Comparison of ENCODE assay signal across 8 cellular contexts in the genomic region with DNA sequence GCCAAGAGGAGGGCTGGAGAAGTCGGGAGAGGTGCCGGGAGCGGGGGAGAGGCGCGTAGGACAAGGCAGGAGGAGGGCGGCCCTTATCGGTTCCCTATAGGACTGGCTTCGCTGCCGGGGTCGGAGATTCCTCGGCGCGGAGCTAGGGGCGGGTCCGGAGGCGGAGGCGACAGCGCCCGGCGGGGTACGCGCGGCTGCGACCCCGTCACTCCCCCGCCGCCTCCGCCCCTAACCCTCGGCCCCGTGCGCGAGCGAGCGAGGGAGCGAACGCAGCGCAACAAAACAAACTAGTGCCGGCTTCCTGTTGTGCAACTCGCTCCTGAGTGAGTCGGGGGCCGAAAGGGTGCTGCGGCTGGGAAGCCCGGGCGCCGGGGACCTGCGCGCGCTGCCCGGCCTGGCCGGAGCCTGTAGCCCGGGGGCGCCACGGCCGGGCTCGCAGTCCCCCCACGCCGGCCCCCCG. TPM values are rescaled to one million over a fixed set of nuclear protein-coding genes. Genes with fewer than 3 reads are reported as not detected.
A peak's percentile ranks its signal among the peaks of the same experiment; 100 is the strongest.
DNase-seq lines count a peak whose midpoint lies in the region; ATAC-seq and TF ChIP-seq lines count a peak whose summit lies in the region.

No MANE protein-coding gene starts in this region.

- no peaks in the 10 kb centered on the region for H3K9me3 Mint-ChIP-seq in activated B cell treated with CpG ODN at 0.5 μM for 24 hours

- peak; percentile 79 for DNase-seq in DMS 273 (lab: John Stamatoyannopoulos, UW; ENCODE audit: unreplicated experiment)
- peak; percentile 46 for DNase-seq in KBM-7
- DNase-seq in activated B cell treated with CpG ODN at 0.5 μM for 24 hours, result no peak
- peak; percentile 83 for DNase-seq in choroid plexus epithelial cell (ENCODE audit: low read depth)
- DNase-seq in kidney tubule cell (ENCODE audit: low spot score), result peak; percentile 74
- DNase-seq in stimulated activated CD4-positive, alpha-beta T cell treated with anti-CD3 and anti-CD28 coated beads, Interleukin-1b, Interleukin-23, amount 100 ng/mL, for 48 hours, result peak; percentile 36

- H3K4me1 Mint-ChIP-seq in activated B cell treated with CpG ODN at 0.5 μM for 24 hours, result peaks cover 20% of the 10 kb centered on the region

- ATAC-seq in GM19467 (IDR thresholded peaks at IDR 0.05; ENCODE audit: unreplicated experiment), result peak; percentile 35
- ATAC-seq in activated B cell treated with CpG ODN at 0.5 μM for 24 hours (ENCODE audit: low read depth), result no peak
- no peak for ATAC-seq in GM18520 (IDR thresholded peaks at IDR 0.05; ENCODE audit: unreplicated experiment)

- in situ Hi-C loops in KBM-7 (cut with MboI; ENCODE audit: low pct_unique_long_range_greater_than_20kb, low sequenced_read_pairs), result no loop called here

- intact Hi-C loops in activated B cell treated with CpG ODN at 0.5 μM for 24 hours (cut with micrococcal nuclease), result no loop called here

- H3K36me3 Mint-ChIP-seq in activated B cell treated with CpG ODN at 0.5 μM for 24 hours (ENCODE audit: low read depth), result no peaks in the 10 kb centered on the region

- CTCF ChIA-PET in activated B cell treated with CpG ODN at 0.5 μM for 24 hours (lab: Charles Lee), result no interaction called here

- H3K27ac Mint-ChIP-seq in activated B cell treated with CpG ODN at 0.5 μM for 24 hours, result no peak overlapping the region

- peaks cover 56% of the 10 kb centered on the region for H3K27me3 Mint-ChIP-seq in activated B cell treated with CpG ODN at 0.5 μM for 24 hours

- H3K4me3 ChIP-seq in choroid plexus epithelial cell (ENCODE audit: low read depth, low read length), result peak overlapping the region; percentile 83

- peak overlapping the region; percentile 85 for H3K4me3 Mint-ChIP-seq in activated B cell treated with CpG ODN at 0.5 μM for 24 hours

- POLR2A ChIA-PET in activated B cell treated with CpG ODN at 0.5 μM for 24 hours (lab: Charles Lee), result no interaction called here

- TF ChIP-seq CTCF in activated B cell treated with CpG ODN at 0.5 μM for 24 hours (IDR thresholded peaks at IDR 0.05) (no peak), choroid plexus epithelial cell (conservative IDR thresholded peaks at IDR 0.05; ENCODE audit: low read depth, low read length) (no peak)

RNA-seq across cellular contexts. Expression of a gene that starts 2.0 kb away (rescaled TPM):
- total RNA-seq in activated B cell treated with CpG ODN at 0.5 μM for 24 hours, result 0.20 TPM in 2 replicates
